Comparison of ENCODE assay signal across 12 cellular contexts in the genomic region with DNA sequence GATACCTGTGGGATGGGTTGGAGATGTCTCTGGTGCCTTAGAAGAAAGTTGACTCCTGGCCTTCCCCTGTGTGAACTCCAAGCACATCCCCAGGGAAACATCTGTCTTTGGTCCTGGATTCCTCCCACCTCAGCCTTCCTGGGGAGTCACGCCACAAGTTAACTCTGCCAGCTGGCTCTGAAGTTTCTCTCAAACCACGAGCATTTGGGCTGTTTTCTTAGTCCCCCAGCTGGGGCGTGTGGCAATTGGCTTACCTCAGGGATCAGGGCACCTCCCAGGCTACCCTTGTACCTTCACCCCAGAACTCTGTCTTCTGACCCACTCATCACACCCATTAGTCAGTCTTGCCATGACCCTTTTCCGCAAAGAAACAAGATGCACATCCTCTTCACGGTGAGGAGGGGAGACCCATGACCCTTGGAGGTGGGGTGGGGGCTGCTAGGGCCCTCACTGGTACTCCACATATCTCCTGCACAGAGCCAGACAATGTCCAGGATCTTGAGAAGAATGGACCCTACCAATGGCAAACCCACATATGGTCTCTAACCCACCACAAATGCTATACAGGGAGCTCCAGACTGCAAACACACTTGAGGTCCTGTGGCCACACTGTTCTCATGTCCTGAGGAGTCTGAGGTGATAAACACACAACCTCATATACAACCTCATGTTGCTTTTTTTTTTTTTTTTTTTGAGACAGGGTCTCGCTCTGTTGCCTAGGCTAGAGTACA. TPM values are rescaled to one million over a fixed set of nuclear protein-coding genes. Genes with fewer than 3 reads are reported as not detected.
DNase-seq lines count a peak whose midpoint lies in the region; ATAC-seq and TF ChIP-seq lines count a peak whose summit lies in the region.
"Had no signal": no experiment of that assay in that cellular context is flagged by ENCODE, and none has a peak within 500 bp of the region (broad histone marks: within the 10 kb centered on the region; RNA-seq: fewer than 3 reads in every experiment).

No MANE protein-coding gene starts in this region.

- H3K9me3 ChIP-seq in CD8-positive, alpha-beta T cell (ENCODE audit: low read length) = no peaks in the 10 kb centered on the region
- H3K9me3 ChIP-seq in SU-DHL-6 (ENCODE audit: insufficient read depth, low read length) = peaks cover 14% of the 10 kb centered on the region; the same call in 1 of the 2 replicates

- peak overlapping the region; percentile 93 for H3K27ac Mint-ChIP-seq in CD8-positive, alpha-beta T cell
- H3K27ac Mint-ChIP-seq: mesothelial cell of epicardium had no signal

- H3K4me1 Mint-ChIP-seq in CD8-positive, alpha-beta T cell (ENCODE audit: low read depth) = peaks cover 33% of the 10 kb centered on the region

- POLR2A ChIA-PET in CD8-positive, alpha-beta T cell (lab: Charles Lee) = interaction anchor here (1.8 to 1.9 kb wide), 2 partner anchors 9 to 17 kb away, joined by 5 to 16 read pairs; partner anchors contain the start of gene MAN2C1

- CTCF ChIA-PET in CD8-positive, alpha-beta T cell (lab: Charles Lee) = interaction anchor here (0.6 to 0.9 kb wide), 2 partner anchors 17 to 489 kb away, joined by 3 read pairs; no protein-coding TSS in a partner anchor

- H3K9me3 Mint-ChIP-seq in CD8-positive, alpha-beta T cell = peaks cover 5% of the 10 kb centered on the region
- H3K9me3 Mint-ChIP-seq: mesothelial cell of epicardium had no signal

- H3K4me1 ChIP-seq in CD8-positive, alpha-beta T cell (ENCODE audit: insufficient read depth, low read length) = peaks cover 41% of the 10 kb centered on the region

- in situ Hi-C loops in ACHN (cut with HindIII; ENCODE audit: low pct_ligation_motif_present, low pct_unique_long_range_greater_than_20kb, low sequenced_read_pairs) = no loop called here

- no peaks in the 10 kb centered on the region for H3K79me2 ChIP-seq in SU-DHL-6 (ENCODE audit: insufficient read depth, low read length)

- no peak overlapping the region for H3K4me2 ChIP-seq in SU-DHL-6 (ENCODE audit: low read depth, low read length, poor library complexity, severe bottlenecking)

- no peak overlapping the region for H3K9ac ChIP-seq in SU-DHL-6 (ENCODE audit: low read length)

- TF ChIP-seq CTCF in AG10803 (conservative IDR thresholded peaks at IDR 0.05; ENCODE audit: low read length) (no peak), SU-DHL-6 (IDR thresholded peaks at IDR 0.05; ENCODE audit: insufficient read depth, low read length, poor library complexity, severe bottlenecking) (no peak), fibroblast of mammary gland (conservative IDR thresholded peaks at IDR 0.05; ENCODE audit: control insufficient read depth, insufficient read depth, low read depth, low read length) (no peak)
- no peak for TF ChIP-seq CTCF in CD8-positive, alpha-beta T cell (IDR thresholded peaks at IDR 0.05)

- H3K27me3 ChIP-seq in CD8-positive, alpha-beta T cell (ENCODE audit: insufficient read depth, low read length) = no peaks in the 10 kb centered on the region
- no peaks in the 10 kb centered on the region for H3K27me3 ChIP-seq in SU-DHL-6 (ENCODE audit: low read length)

- H3K9me2 ChIP-seq in SU-DHL-6 (replicated peaks; ENCODE audit: insufficient read depth, low read length) = no peaks in the 10 kb centered on the region

- peaks cover 13% of the 10 kb centered on the region for H3F3A ChIP-seq in SU-DHL-6 (ENCODE audit: insufficient read depth)

- peak overlapping the region; percentile 68 for H3K27ac ChIP-seq in CD8-positive, alpha-beta T cell (ENCODE audit: low read depth, low read length)
- peak overlapping the region; percentile 61 for H3K27ac ChIP-seq in SU-DHL-6 (ENCODE audit: low read depth, low read length)

- H3K4me3 ChIP-seq in AG10803 (ENCODE audit: low read length) (no peak overlapping the region), SU-DHL-6 (ENCODE audit: insufficient read depth, low read length, poor library complexity, severe bottlenecking) (no peak overlapping the region), fibroblast of mammary gland (ENCODE audit: control insufficient read depth, low read depth, low read length) (no peak overlapping the region)
- H3K4me3 ChIP-seq in CD8-positive, alpha-beta T cell (ENCODE audit: low read depth, low read length) = no peak overlapping the region

- ATAC-seq in CD8-positive, alpha-beta T cell = no peak
- no peak for ATAC-seq in GM19023 (IDR thresholded peaks at IDR 0.05; ENCODE audit: unreplicated experiment)
- ATAC-seq: PC-3 had no signal

- intact Hi-C loops in CD8-positive, alpha-beta T cell (cut with DNase I, micrococcal nuclease) = loop anchor here (1.0 kb wide), 2 partner anchors 17 to 18 kb away; partner anchors contain the start of gene MAN2C1 (in 1 of the 2)

- peak; percentile 50 for DNase-seq in AG10803 (ENCODE audit: low read depth)
- no peak for DNase-seq in CD8-positive, alpha-beta T cell
- DNase-seq in fibroblast of mammary gland (ENCODE audit: low read depth) = peak; percentile 66
- DNase-seq in ACHN = no peak
- no peak for DNase-seq in NCI-H2196 treated with DMSO at 0.1 percent for 48 hours (lab: John Stamatoyannopoulos, UW; ENCODE audit: unreplicated experiment)
- DNase-seq in GM19238 (ENCODE audit: insufficient read length, low spot score) = no peak
- DNase-seq: Calu3, NCI-H2107, PC-3 had no signal

- no peaks in the 10 kb centered on the region for H3K36me3 ChIP-seq in CD8-positive, alpha-beta T cell (ENCODE audit: insufficient read depth, low read length)
- H3K36me3 ChIP-seq in SU-DHL-6 (ENCODE audit: low read length) = no peaks in the 10 kb centered on the region

- H3K4me3 Mint-ChIP-seq in CD8-positive, alpha-beta T cell = no peak overlapping the region

- H3K27me3 Mint-ChIP-seq in CD8-positive, alpha-beta T cell (ENCODE audit: low read depth) = no peaks in the 10 kb centered on the region

- no peaks in the 10 kb centered on the region for H4K20me1 ChIP-seq in SU-DHL-6 (ENCODE audit: low read depth, low read length)

- H2AFZ ChIP-seq in SU-DHL-6 (ENCODE audit: low read depth, low read length, severe bottlenecking) = no peak overlapping the region

- H3K36me3 Mint-ChIP-seq in CD8-positive, alpha-beta T cell = peaks cover 10% of the 10 kb centered on the region

RNA-seq across cellular contexts. Expression of gene NEIL1, which starts 3.9 kb away (rescaled TPM):
- total RNA-seq in CD8-positive, alpha-beta T cell = 10 to 100 TPM; 27.1 to 29.5 TPM

RNA-seq across cellular contexts. Expression of gene COMMD4, which starts 14.9 kb away (rescaled TPM):
- 10 to 100 TPM; 10.1 to 10.2 TPM for total RNA-seq in CD8-positive, alpha-beta T cell

RNA-seq across cellular contexts. Expression of gene MAN2C1, which starts 17.6 kb away (rescaled TPM):
- 100 to 1,000 TPM; 342 to 373 TPM for total RNA-seq in CD8-positive, alpha-beta T cell

Comparison
In these comparisons a context has a peak if more than half of its experiments do, and no peak if none do; other contexts are left out.
1. DNase-seq: peak in AG10803 (single experiment) and fibroblast of mammary gland (single experiment); none in CD8-positive, alpha-beta T cell (0 of 7), ACHN (single experiment), NCI-H2196 treated with DMSO at 0.1 percent for 48 hours (single experiment) and GM19238 (single experiment).